Comparison of ENCODE assay signal across 9 cellular contexts in the genomic region with DNA sequence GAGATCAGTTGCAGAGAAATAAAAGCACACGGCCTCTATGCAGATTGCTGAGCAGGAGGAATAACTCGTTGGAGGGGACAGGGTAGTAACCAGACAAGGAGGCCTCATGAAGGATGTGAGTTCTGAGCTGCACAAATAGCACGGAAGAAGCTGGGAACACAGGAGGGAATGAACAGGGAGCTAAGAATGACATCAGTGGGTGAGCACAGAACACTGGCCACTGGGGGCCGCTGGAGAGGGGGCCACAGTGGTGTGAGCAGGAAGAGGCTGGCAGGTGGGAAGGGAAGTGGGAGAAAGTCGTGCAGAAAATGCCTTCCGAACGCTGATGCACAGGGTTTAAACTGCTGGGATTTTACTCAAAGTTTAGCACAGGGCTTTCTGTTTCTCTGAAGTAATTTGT.
DNase-seq lines count a peak whose midpoint lies in the region; ATAC-seq, FAIRE-seq and TF ChIP-seq lines count a peak whose summit lies in the region.
"Had no signal": no experiment of that assay in that cellular context is flagged by ENCODE, and none has a peak within 500 bp of the region (broad histone marks: within the 10 kb centered on the region; RNA-seq: fewer than 3 reads in every experiment).

No MANE protein-coding gene starts in this region.

- H3K4me2 ChIP-seq in PC-9 = no peak overlapping the region

- CTCF ChIA-PET in PC-9 (lab: Charles Lee) = interaction anchor here (1.0 kb wide), 1 partner anchor 23 kb away, joined by 3 read pairs; no protein-coding TSS in a partner anchor

- H3K36me3 ChIP-seq in PC-9 (ENCODE audit: low read depth) = no peaks in the 10 kb centered on the region

- H3F3A ChIP-seq in PC-9 (ENCODE audit: insufficient read depth, low read depth) = no peaks in the 10 kb centered on the region

- BruUV-seq in PC-9 (replicated peaks; lab: Mats Ljungman, UMichigan) = no TSS peak

- DNase-seq in Right ventricle myocardium superior = no peak
- DNase-seq in Right ventricle myocardium inferior (ENCODE audit: missing footprints) = no peak
- no peak for DNase-seq in PC-9
- DNase-seq in fibroblast of pulmonary artery (ENCODE audit: low read depth) = peak; percentile 13
- DNase-seq in urothelium cell line (ENCODE audit: low spot score) = peak; percentile 57
- no peak for DNase-seq in NCI-H2196 treated with DMSO at 0.1 percent for 48 hours (lab: John Stamatoyannopoulos, UW; ENCODE audit: unreplicated experiment)
- DNase-seq in activated CD4-positive, alpha-beta T cell treated with anti-CD3 and anti-CD28 coated beads for 1 hour = no peak

- no peaks in the 10 kb centered on the region for H3K27me3 ChIP-seq in PC-9 (ENCODE audit: insufficient read depth, low read depth)
- H3K27me3 ChIP-seq: tibial nerve had no signal

- TF ChIP-seq CTCF in PC-9 (conservative IDR thresholded peaks at IDR 0.05) (peak; percentile 62), fibroblast of pulmonary artery (IDR thresholded peaks at IDR 0.05; ENCODE audit: low read length, missing control alignments) (peak; percentile 50)

- POLR2A ChIA-PET in PC-9 (lab: Charles Lee; ENCODE audit: unreplicated experiment) = no interaction called here

- no peaks in the 10 kb centered on the region for H3K79me2 ChIP-seq in PC-9 (ENCODE audit: low read depth)

- H3K4me3 ChIP-seq in PC-9 = no peak overlapping the region
- no peak overlapping the region for H3K4me3 ChIP-seq in fibroblast of pulmonary artery (replicated peaks; ENCODE audit: low read depth, low read length)
- H3K4me3 ChIP-seq: tibial nerve had no signal

- H3K9me3 ChIP-seq in PC-9 (ENCODE audit: insufficient read depth, low read depth) = no peaks in the 10 kb centered on the region
- H3K9me3 ChIP-seq: tibial nerve had no signal

- FAIRE-seq in urothelium cell line (lab: Jason Lieb, UNC) = peak; percentile 69

- ATAC-seq in Right ventricle myocardium superior (ENCODE audit: poor library complexity) (peak; percentile 45), Right ventricle myocardium inferior (no peak), GM21825 (IDR thresholded peaks at IDR 0.05; ENCODE audit: unreplicated experiment) (no peak)

- H3K9me2 ChIP-seq in PC-9 (ENCODE audit: insufficient read depth) = no peaks in the 10 kb centered on the region

- no peak overlapping the region for H3K27ac ChIP-seq in PC-9
- H3K27ac ChIP-seq: tibial nerve had no signal

- intact Hi-C loops in Right ventricle myocardium superior (cut with DNase I) = no loop called here
- intact Hi-C loops in Right ventricle myocardium inferior (cut with DNase I) = no loop called here
- intact Hi-C loops in PC-9 (cut with micrococcal nuclease; ENCODE audit: unreplicated experiment) = no loop called here

- no peaks in the 10 kb centered on the region for H4K20me1 ChIP-seq in PC-9 (ENCODE audit: insufficient read depth)

- H2AFZ ChIP-seq in PC-9 = no peak overlapping the region

- H3K4me1 ChIP-seq in PC-9 (replicated peaks; ENCODE audit: insufficient read depth) = no peaks in the 10 kb centered on the region
- H3K4me1 ChIP-seq: tibial nerve had no signal

Comparison
In these comparisons a context has a peak if more than half of its experiments do, and no peak if none do; other contexts are left out.
1. DNase-seq: peak in fibroblast of pulmonary artery (single experiment) and urothelium cell line (single experiment); none in Right ventricle myocardium superior (single experiment), Right ventricle myocardium inferior (single experiment), PC-9 (0 of 2), NCI-H2196 treated with DMSO at 0.1 percent for 48 hours (single experiment) and activated CD4-positive, alpha-beta T cell treated with anti-CD3 and anti-CD28 coated beads for 1 hour (single experiment).